ENCODE assay signal across 8 cellular contexts in the genomic region with DNA sequence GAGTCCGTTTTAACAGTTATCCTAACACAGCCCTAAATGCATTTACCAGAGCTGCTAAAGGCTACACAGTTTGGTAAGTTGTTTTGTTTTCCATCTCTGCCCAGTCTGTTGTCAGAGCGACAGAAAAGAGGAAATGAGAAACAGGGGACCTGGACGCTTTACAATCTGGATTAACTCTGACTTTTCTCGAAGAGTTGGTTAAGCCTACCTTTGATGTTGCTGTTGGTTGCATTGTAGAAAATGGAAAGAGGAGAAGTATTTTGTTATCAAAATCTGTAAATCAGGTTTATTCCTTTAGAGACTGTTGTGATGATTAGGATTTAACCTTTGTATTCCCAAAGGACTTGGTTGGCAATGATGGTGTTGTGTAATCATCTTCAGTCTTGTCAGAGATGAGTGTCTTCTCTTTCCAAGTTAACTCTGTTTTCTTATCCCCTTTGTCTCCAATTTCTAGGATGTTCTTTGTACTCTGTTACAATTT. TPM values are rescaled to one million over a fixed set of nuclear protein-coding genes. Genes with fewer than 3 reads are reported as not detected.
DNase-seq lines count a peak whose midpoint lies in the region; ATAC-seq and TF ChIP-seq lines count a peak whose summit lies in the region.

No MANE protein-coding gene starts in this region.

- peak overlapping the region; percentile 91 for H3K4me3 Mint-ChIP-seq in central memory CD8-positive, alpha-beta T cell

- TF ChIP-seq CTCF in lower lobe of right lung (IDR thresholded peaks at IDR 0.05) (no peak), upper lobe of right lung (IDR thresholded peaks at IDR 0.05) (no peak)

- no peaks in the 10 kb centered on the region for H3K36me3 ChIP-seq in lower lobe of right lung
- no peaks in the 10 kb centered on the region for H3K36me3 ChIP-seq in upper lobe of right lung

- H3K9me3 Mint-ChIP-seq in central memory CD8-positive, alpha-beta T cell = no peaks in the 10 kb centered on the region

- no peak for DNase-seq in Right ventricle myocardium superior
- no peak for DNase-seq in Right ventricle myocardium inferior (ENCODE audit: missing footprints)
- peak; percentile 50 for DNase-seq in NOMO-1 treated with dmso at 0.1 percent for 144 hours (lab: John Stamatoyannopoulos, UW; ENCODE audit: unreplicated experiment)
- no peak for DNase-seq in central memory CD8-positive, alpha-beta T cell (ENCODE audit: low spot score in 2 of 2)
- no peak for DNase-seq in lower lobe of right lung
- DNase-seq in upper lobe of right lung = no peak
- no peak for DNase-seq in NCI-H69 (lab: John Stamatoyannopoulos, UW)

- H3K4me1 ChIP-seq in lower lobe of right lung = peaks cover 15% of the 10 kb centered on the region
- H3K4me1 ChIP-seq in upper lobe of right lung = no peaks in the 10 kb centered on the region

- intact Hi-C loops in Right ventricle myocardium superior (cut with DNase I) = no loop called here
- intact Hi-C loops in Right ventricle myocardium inferior (cut with DNase I) = loop anchor here (5.0 kb wide), 1 partner anchor 196 kb away; the partner anchor contains the start of gene YAP1
- intact Hi-C loops in lower lobe of right lung (cut with DNase I) = no loop called here
- intact Hi-C loops in upper lobe of right lung (cut with DNase I) = no loop called here

- H3K4me1 Mint-ChIP-seq in central memory CD8-positive, alpha-beta T cell = peaks cover 21% of the 10 kb centered on the region

- H3K27ac ChIP-seq in lower lobe of right lung = peak overlapping the region; percentile 85
- peak overlapping the region; percentile 86 for H3K27ac ChIP-seq in upper lobe of right lung

- H3K27ac Mint-ChIP-seq in central memory CD8-positive, alpha-beta T cell (ENCODE audit: low read depth) = peak overlapping the region; percentile 92

- H3K4me3 ChIP-seq in lower lobe of right lung (peak overlapping the region; percentile 71), upper lobe of right lung (peak overlapping the region; percentile 77)

- H3K9me3 ChIP-seq in lower lobe of right lung = no peaks in the 10 kb centered on the region
- no peaks in the 10 kb centered on the region for H3K9me3 ChIP-seq in upper lobe of right lung

- peaks cover 2% of the 10 kb centered on the region for H3K36me3 Mint-ChIP-seq in central memory CD8-positive, alpha-beta T cell (ENCODE audit: insufficient read depth)

- peak; percentile 53 for ATAC-seq in Right ventricle myocardium superior (ENCODE audit: poor library complexity)
- no peak for ATAC-seq in Right ventricle myocardium inferior
- peak; percentile 30 for ATAC-seq in HG02642 (IDR thresholded peaks at IDR 0.05; ENCODE audit: poor library complexity, unreplicated experiment)
- ATAC-seq in central memory CD8-positive, alpha-beta T cell (replicated peaks; ENCODE audit: extremely low read depth, poor library complexity, severe bottlenecking) = no peak
- peak; percentile 45 to 68 for ATAC-seq in lower lobe of right lung
- peak; percentile 31 for ATAC-seq in upper lobe of right lung

- H3K27me3 Mint-ChIP-seq in central memory CD8-positive, alpha-beta T cell = no peaks in the 10 kb centered on the region

- H3K27me3 ChIP-seq in lower lobe of right lung (ENCODE audit: low read depth) (no peaks in the 10 kb centered on the region), upper lobe of right lung (no peaks in the 10 kb centered on the region)

RNA-seq across cellular contexts. Expression of gene ANGPTL5, which starts 0.5 kb away (rescaled TPM):
- total RNA-seq in Right ventricle myocardium superior = 1.9 TPM
- total RNA-seq in Right ventricle myocardium inferior = 1.5 TPM
- total RNA-seq in lower lobe of right lung = 0.71 TPM
- total RNA-seq in upper lobe of right lung = 0.23 TPM

RNA-seq across cellular contexts. Expression of gene CEP126, which starts 1.0 kb away (rescaled TPM):
- total RNA-seq in Right ventricle myocardium superior (1.2 TPM), Right ventricle myocardium inferior (1.1 TPM), lower lobe of right lung (6.4 TPM), upper lobe of right lung (4.3 TPM)

Comparison
In these comparisons a context has a peak if more than half of its experiments do, and no peak if none do; other contexts are left out.
1. ATAC-seq: peak in Right ventricle myocardium superior (single experiment), HG02642 (single experiment), lower lobe of right lung (2 of 2) and upper lobe of right lung (single experiment); none in Right ventricle myocardium inferior (single experiment) and central memory CD8-positive, alpha-beta T cell (single experiment).